Comparison of ENCODE assay signal across 11 cellular contexts in the genomic region with DNA sequence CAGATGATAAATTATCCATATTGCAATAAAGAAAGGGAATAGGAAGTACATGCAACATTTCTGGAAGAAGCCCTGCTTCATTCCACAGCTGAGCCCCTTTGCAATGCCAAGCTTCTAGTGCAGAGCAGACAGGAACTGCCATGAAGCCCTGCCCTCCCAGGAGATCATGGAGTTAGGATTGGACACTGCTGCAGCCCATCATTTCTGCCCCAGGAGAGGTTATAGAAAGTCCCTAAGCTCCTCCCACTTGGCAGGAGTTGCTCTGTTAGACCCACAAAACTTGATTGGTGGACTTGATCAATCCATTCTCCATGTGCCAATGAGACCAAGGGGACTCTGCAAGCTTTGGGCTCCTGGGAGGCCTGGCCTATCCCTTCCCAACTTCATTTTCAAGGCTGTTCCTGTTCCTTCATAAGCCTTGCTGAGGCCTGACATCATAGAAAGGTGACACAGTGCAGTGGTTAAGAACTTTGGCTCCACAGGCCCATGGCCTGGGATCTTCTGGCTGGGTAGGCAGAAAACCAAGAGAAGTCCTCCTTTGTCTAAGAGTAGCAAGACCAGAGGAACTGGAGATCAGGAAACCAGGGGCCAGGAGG. TPM values are rescaled to one million over a fixed set of nuclear protein-coding genes. Genes with fewer than 3 reads are reported as not detected.
DNase-seq lines count a peak whose midpoint lies in the region; ATAC-seq and TF ChIP-seq lines count a peak whose summit lies in the region.
"Had no signal": no experiment of that assay in that cellular context is flagged by ENCODE, and none has a peak within 500 bp of the region (broad histone marks: within the 10 kb centered on the region; RNA-seq: fewer than 3 reads in every experiment).

No MANE protein-coding gene starts in this region.

- ATAC-seq in GM18870 (IDR thresholded peaks at IDR 0.05; ENCODE audit: unreplicated experiment) (no peak), GM21423 (IDR thresholded peaks at IDR 0.05; ENCODE audit: unreplicated experiment) (no peak)

- H3K4me3 ChIP-seq in DOHH2 (ENCODE audit: low read length): peak overlapping the region; percentile 95
- H3K4me3 ChIP-seq in HEK293 (ENCODE audit: low read depth, low read length): no peak overlapping the region
- no peak overlapping the region for H3K4me3 ChIP-seq in fibroblast of the aortic adventitia (ENCODE audit: low read depth, low read length)

- H3K79me2 ChIP-seq in DOHH2 (ENCODE audit: control insufficient read depth, low read length): peaks cover 49% of the 10 kb centered on the region

- H3K4me1 ChIP-seq in DOHH2 (ENCODE audit: control insufficient read depth, low read length): peaks cover 81% of the 10 kb centered on the region
- no peaks in the 10 kb centered on the region for H3K4me1 ChIP-seq in HEK293 (ENCODE audit: control insufficient read depth, insufficient read depth, low read length)

- no peak for TF ChIP-seq CTCF in DOHH2 (IDR thresholded peaks at IDR 0.05; ENCODE audit: low read depth, low read length, poor library complexity, severe bottlenecking)
- TF ChIP-seq CTCF in HEK293 (tag by site-specific recombination; IDR thresholded peaks at IDR 0.05): no peak
- TF ChIP-seq CTCF in fibroblast of the aortic adventitia (IDR thresholded peaks at IDR 0.05; ENCODE audit: insufficient read depth, low read length): no peak

- no peaks in the 10 kb centered on the region for H3K9me3 ChIP-seq in DOHH2 (ENCODE audit: control insufficient read depth, insufficient read depth, low read length)
- H3K9me3 ChIP-seq in HEK293 (ENCODE audit: control insufficient read depth, insufficient read depth, low read depth, low read length): no peaks in the 10 kb centered on the region

- H3K4me2 ChIP-seq in DOHH2 (ENCODE audit: low read length): peak overlapping the region; percentile 94

- H3K27ac ChIP-seq in DOHH2 (ENCODE audit: low read depth, low read length) (peak overlapping the region; percentile 99), HEK293 (ENCODE audit: extremely low read depth, low read depth, low read length) (no peak overlapping the region)

- POLR2A ChIA-PET in HEK293 (lab: Yijun Ruan, JAX): interaction anchor here (0.6 to 1.3 kb wide), 2 partner anchors 14 to 31 kb away, joined by 3 read pairs; no protein-coding TSS in a partner anchor

- H3F3A ChIP-seq in DOHH2 (ENCODE audit: control insufficient read depth, insufficient read depth): peaks cover 60% of the 10 kb centered on the region

- DNase-seq in SW480 (ENCODE audit: low spot score): peak; percentile 58
- peak; percentile 40 for DNase-seq in fibroblast of the aortic adventitia (ENCODE audit: low read depth)
- DNase-seq in H4 (ENCODE audit: low spot score): no peak
- no peak for DNase-seq in cerebellum (ENCODE audit: low spot score)
- DNase-seq: NCI-H1694 treated with DMSO at 0.1 percent for 48 hours had no signal

- H3K27me3 ChIP-seq in DOHH2 (ENCODE audit: control insufficient read depth, low read length): no peaks in the 10 kb centered on the region

- H3K36me3 ChIP-seq in DOHH2 (ENCODE audit: control insufficient read depth, low read length) (peaks cover 27% of the 10 kb centered on the region), HEK293 (ENCODE audit: control insufficient read depth in 2 of 2, insufficient read depth in 1 of 2, low read length in 2 of 2) (no peaks in the 10 kb centered on the region)

- no peaks in the 10 kb centered on the region for H4K20me1 ChIP-seq in DOHH2 (ENCODE audit: control insufficient read depth, insufficient read depth, low read depth, low read length)

- CTCF ChIA-PET in HEK293 (lab: Yijun Ruan, JAX): interaction anchor here (0.6 to 1.2 kb wide), 4 partner anchors 21 to 45 kb away, joined by 3 to 5 read pairs (median 4); no protein-coding TSS in a partner anchor

- H3K9me2 ChIP-seq in DOHH2 (replicated peaks; ENCODE audit: control insufficient read depth, low read length): no peaks in the 10 kb centered on the region

TF ChIP-seq in HEK293, 187 proteins besides CTCF, POLR2A, EP300 and RAD21:
- TF ChIP-seq YY2 (tag by site-specific recombination; IDR thresholded peaks at IDR 0.05) (no peak), ZNF24 (tag by site-specific recombination; IDR thresholded peaks at IDR 0.05) (no peak), ZNF350 (tag by site-specific recombination; IDR thresholded peaks at IDR 0.05) (peak; percentile 96), ZNF202 (tag by site-specific recombination; IDR thresholded peaks at IDR 0.05; ENCODE audit: borderline replicate concordance) (no peak), MEIS1 (CRISPR knock-in tag; IDR thresholded peaks at IDR 0.05; ENCODE audit: borderline replicate concordance) (no peak), KLF7 (tag by site-specific recombination; IDR thresholded peaks at IDR 0.05; ENCODE audit: borderline replicate concordance) (no peak), SP3 (tag by site-specific recombination; IDR thresholded peaks at IDR 0.05) (peak; percentile 47; the same call in 1 of the 2 replicates), ZNF623 (tag by site-specific recombination; IDR thresholded peaks at IDR 0.05) (no peak), ZNF514 (tag by site-specific recombination; IDR thresholded peaks at IDR 0.05) (no peak), SP2 (tag by site-specific recombination; IDR thresholded peaks at IDR 0.05) (peak; percentile 78)
- TF ChIP-seq, protein P1, sequence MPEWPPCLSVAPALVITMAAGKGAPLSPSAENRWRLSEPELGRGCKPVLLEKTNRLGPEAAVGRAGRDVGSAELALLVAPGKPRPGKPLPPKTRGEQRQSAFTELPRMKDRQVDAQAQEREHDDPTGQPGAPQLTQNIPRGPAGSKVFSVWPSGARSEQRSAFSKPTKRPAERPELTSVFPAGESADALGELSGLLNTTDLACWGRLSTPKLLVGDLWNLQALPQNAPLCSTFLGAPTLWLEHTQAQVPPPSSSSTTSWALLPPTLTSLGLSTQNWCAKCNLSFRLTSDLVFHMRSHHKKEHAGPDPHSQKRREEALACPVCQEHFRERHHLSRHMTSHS (tag by site-specific recombination; IDR thresholded peaks at IDR 0.05): no peak

RNA-seq across cellular contexts. Expression of a gene that starts 1.3 kb away (rescaled TPM):
- total RNA-seq in fibroblast of the aortic adventitia (ENCODE audit: low replicate concordance) (0.16 and 0.18 TPM in 2 replicates), cerebellum (7.8 TPM)
- total RNA-seq in H4 (2014; rRNA removed; shearing (Covaris generic)): 0.10 TPM in 1 of 2 replicates, not detected in the other
- total RNA-seq: progenitor cell of endocrine pancreas had no signal

RNA-seq across cellular contexts. Expression of a gene that starts 35.5 kb away (rescaled TPM):
- total RNA-seq in fibroblast of the aortic adventitia (ENCODE audit: low replicate concordance) (0.18 and 0.25 TPM in 2 replicates), cerebellum (0.36 TPM)
- 0.06 and 0.51 TPM in 2 replicates for total RNA-seq in H4 (2014; rRNA removed; shearing (Covaris generic))
- total RNA-seq: subcutaneous adipose tissue had no signal

Comparison
In these comparisons a context has a peak if more than half of its experiments do, and no peak if none do; other contexts are left out.
1. DNase-seq: peak in SW480 (single experiment) and fibroblast of the aortic adventitia (single experiment); none in H4 (single experiment) and cerebellum (single experiment).